Comparison of ENCODE assay signal across 1 cellular context in genomic region chr2:80322337-80322920, GRCh38.
TF ChIP-seq lines count a peak whose summit lies in the region.

No MANE protein-coding gene starts in this region.

TF ChIP-seq in HepG2, 621 proteins besides CTCF, POLR2A, EP300 and RAD21:
- no peak for TF ChIP-seq STAG1 (CRISPR knock-in tag; IDR thresholded peaks at IDR 0.05)
- TF ChIP-seq, protein P1, sequence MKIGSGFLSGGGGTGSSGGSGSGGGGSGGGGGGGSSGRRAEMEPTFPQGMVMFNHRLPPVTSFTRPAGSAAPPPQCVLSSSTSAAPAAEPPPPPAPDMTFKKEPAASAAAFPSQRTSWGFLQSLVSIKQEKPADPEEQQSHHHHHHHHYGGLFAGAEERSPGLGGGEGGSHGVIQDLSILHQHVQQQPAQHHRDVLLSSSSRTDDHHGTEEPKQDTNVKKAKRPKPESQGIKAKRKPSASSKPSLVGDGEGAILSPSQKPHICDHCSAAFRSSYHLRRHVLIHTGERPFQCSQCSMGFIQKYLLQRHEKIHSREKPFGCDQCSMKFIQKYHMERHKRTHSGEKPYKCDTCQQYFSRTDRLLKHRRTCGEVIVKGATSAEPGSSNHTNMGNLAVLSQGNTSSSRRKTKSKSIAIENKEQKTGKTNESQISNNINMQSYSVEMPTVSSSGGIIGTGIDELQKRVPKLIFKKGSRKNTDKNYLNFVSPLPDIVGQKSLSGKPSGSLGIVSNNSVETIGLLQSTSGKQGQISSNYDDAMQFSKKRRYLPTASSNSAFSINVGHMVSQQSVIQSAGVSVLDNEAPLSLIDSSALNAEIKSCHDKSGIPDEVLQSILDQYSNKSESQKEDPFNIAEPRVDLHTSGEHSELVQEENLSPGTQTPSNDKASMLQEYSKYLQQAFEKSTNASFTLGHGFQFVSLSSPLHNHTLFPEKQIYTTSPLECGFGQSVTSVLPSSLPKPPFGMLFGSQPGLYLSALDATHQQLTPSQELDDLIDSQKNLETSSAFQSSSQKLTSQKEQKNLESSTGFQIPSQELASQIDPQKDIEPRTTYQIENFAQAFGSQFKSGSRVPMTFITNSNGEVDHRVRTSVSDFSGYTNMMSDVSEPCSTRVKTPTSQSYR (CRISPR knock-in tag; IDR thresholded peaks at IDR 0.05; ENCODE audit: borderline replicate concordance), result no peak
